In genomic region chr18:44679056-44679911, GRCh38 we compare ENCODE assay signal across 1 cellular context.
TF ChIP-seq lines count a peak whose summit lies in the region.

No MANE protein-coding gene starts in this region.

TF ChIP-seq in HEK293, 187 proteins besides CTCF, POLR2A, EP300 and RAD21 (continued from another document):
- TF ChIP-seq, protein P1, sequence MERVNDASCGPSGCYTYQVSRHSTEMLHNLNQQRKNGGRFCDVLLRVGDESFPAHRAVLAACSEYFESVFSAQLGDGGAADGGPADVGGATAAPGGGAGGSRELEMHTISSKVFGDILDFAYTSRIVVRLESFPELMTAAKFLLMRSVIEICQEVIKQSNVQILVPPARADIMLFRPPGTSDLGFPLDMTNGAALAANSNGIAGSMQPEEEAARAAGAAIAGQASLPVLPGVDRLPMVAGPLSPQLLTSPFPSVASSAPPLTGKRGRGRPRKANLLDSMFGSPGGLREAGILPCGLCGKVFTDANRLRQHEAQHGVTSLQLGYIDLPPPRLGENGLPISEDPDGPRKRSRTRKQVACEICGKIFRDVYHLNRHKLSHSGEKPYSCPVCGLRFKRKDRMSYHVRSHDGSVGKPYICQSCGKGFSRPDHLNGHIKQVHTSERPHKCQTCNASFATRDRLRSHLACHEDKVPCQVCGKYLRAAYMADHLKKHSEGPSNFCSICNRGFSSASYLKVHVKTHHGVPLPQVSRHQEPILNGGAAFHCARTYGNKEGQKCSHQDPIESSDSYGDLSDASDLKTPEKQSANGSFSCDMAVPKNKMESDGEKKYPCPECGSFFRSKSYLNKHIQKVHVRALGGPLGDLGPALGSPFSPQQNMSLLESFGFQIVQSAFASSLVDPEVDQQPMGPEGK (tag by site-specific recombination; IDR thresholded peaks at IDR 0.05), result peak; percentile 79
- TF ChIP-seq YY1 (tag by site-specific recombination; IDR thresholded peaks at IDR 0.05), result 0 out of 2 replicates have a peak, but pooled peaks have one; percentile 14
- 0 out of 2 replicates have a peak, but pooled peaks have one; percentile 18 for TF ChIP-seq MZF1 (tag by site-specific recombination; IDR thresholded peaks at IDR 0.05; ENCODE audit: borderline replicate concordance)
- TF ChIP-seq, protein P2, sequence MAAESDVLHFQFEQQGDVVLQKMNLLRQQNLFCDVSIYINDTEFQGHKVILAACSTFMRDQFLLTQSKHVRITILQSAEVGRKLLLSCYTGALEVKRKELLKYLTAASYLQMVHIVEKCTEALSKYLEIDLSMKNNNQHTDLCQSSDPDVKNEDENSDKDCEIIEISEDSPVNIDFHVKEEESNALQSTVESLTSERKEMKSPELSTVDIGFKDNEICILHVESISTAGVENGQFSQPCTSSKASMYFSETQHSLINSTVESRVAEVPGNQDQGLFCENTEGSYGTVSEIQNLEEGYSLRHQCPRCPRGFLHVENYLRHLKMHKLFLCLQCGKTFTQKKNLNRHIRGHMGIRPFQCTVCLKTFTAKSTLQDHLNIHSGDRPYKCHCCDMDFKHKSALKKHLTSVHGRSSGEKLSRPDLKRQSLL (tag by site-specific recombination; IDR thresholded peaks at IDR 0.05), result peak; percentile 66; the same call in 1 of the 2 replicates
- TF ChIP-seq KLF16 (tag by site-specific recombination; IDR thresholded peaks at IDR 0.05), result no peak
- TF ChIP-seq, protein P3, sequence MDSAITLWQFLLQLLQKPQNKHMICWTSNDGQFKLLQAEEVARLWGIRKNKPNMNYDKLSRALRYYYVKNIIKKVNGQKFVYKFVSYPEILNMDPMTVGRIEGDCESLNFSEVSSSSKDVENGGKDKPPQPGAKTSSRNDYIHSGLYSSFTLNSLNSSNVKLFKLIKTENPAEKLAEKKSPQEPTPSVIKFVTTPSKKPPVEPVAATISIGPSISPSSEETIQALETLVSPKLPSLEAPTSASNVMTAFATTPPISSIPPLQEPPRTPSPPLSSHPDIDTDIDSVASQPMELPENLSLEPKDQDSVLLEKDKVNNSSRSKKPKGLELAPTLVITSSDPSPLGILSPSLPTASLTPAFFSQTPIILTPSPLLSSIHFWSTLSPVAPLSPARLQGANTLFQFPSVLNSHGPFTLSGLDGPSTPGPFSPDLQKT (IDR thresholded peaks at IDR 0.05; ENCODE audit: borderline replicate concordance, low read depth, low read length), result no peak
- 0 out of 2 replicates have a peak, but pooled peaks have one; percentile 24 for TF ChIP-seq KLF17 (tag by site-specific recombination; IDR thresholded peaks at IDR 0.05)
- no peak for TF ChIP-seq EGR2 (tag by site-specific recombination; IDR thresholded peaks at IDR 0.05; ENCODE audit: low read depth)
- TF ChIP-seq KLF1 (tag by site-specific recombination; IDR thresholded peaks at IDR 0.05), result no peak; the same call in 1 of the 2 replicates
- TF ChIP-seq KLF8 (tag by site-specific recombination; IDR thresholded peaks at IDR 0.05), result 0 out of 2 replicates have a peak, but pooled peaks have one; percentile 21
- TF ChIP-seq, protein P4, sequence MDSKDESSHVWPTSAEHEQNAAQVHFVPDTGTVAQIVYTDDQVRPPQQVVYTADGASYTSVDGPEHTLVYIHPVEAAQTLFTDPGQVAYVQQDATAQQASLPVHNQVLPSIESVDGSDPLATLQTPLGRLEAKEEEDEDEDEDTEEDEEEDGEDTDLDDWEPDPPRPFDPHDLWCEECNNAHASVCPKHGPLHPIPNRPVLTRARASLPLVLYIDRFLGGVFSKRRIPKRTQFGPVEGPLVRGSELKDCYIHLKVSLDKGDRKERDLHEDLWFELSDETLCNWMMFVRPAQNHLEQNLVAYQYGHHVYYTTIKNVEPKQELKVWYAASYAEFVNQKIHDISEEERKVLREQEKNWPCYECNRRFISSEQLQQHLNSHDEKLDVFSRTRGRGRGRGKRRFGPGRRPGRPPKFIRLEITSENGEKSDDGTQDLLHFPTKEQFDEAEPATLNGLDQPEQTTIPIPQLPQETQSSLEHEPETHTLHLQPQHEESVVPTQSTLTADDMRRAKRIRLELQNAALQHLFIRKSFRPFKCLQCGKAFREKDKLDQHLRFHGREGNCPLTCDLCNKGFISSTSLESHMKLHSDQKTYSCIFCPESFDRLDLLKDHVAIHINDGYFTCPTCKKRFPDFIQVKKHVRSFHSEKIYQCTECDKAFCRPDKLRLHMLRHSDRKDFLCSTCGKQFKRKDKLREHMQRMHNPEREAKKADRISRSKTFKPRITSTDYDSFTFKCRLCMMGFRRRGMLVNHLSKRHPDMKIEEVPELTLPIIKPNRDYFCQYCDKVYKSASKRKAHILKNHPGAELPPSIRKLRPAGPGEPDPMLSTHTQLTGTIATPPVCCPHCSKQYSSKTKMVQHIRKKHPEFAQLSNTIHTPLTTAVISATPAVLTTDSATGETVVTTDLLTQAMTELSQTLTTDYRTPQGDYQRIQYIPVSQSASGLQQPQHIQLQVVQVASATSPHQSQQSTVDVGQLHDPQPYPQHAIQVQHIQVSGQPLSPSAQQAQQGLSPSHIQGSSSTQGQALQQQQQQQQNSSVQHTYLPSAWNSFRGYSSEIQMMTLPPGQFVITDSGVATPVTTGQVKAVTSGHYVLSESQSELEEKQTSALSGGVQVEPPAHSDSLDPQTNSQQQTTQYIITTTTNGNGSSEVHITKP (tag by site-specific recombination; IDR thresholded peaks at IDR 0.05), result peak; percentile 11; the same call in 1 of the 2 replicates
- no peak for TF ChIP-seq ZNF114 (tag by site-specific recombination; IDR thresholded peaks at IDR 0.05)
- no peak for TF ChIP-seq ZNF513 (tag by site-specific recombination; IDR thresholded peaks at IDR 0.05)
- TF ChIP-seq ZNF501 (tag by site-specific recombination; IDR thresholded peaks at IDR 0.05), result peak; percentile 45; the same call in 1 of the 2 replicates
- peak; percentile 51; the same call in 1 of the 2 replicates for TF ChIP-seq ZNF777 (tag by site-specific recombination; IDR thresholded peaks at IDR 0.05; ENCODE audit: borderline replicate concordance)
- TF ChIP-seq ZBTB10 (tag by site-specific recombination; IDR thresholded peaks at IDR 0.05), result peak; percentile 72
- peak; percentile 22; the same call in 1 of the 2 replicates for TF ChIP-seq KLF9 (tag by site-specific recombination; IDR thresholded peaks at IDR 0.05; ENCODE audit: low read depth)
- no peak for TF ChIP-seq ZNF324 (tag by site-specific recombination; IDR thresholded peaks at IDR 0.05)
- peak; percentile 56 for TF ChIP-seq ZNF341 (tag by site-specific recombination; IDR thresholded peaks at IDR 0.05; ENCODE audit: low read depth)
- TF ChIP-seq, protein P5, sequence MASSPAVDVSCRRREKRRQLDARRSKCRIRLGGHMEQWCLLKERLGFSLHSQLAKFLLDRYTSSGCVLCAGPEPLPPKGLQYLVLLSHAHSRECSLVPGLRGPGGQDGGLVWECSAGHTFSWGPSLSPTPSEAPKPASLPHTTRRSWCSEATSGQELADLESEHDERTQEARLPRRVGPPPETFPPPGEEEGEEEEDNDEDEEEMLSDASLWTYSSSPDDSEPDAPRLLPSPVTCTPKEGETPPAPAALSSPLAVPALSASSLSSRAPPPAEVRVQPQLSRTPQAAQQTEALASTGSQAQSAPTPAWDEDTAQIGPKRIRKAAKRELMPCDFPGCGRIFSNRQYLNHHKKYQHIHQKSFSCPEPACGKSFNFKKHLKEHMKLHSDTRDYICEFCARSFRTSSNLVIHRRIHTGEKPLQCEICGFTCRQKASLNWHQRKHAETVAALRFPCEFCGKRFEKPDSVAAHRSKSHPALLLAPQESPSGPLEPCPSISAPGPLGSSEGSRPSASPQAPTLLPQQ (tag by site-specific recombination; IDR thresholded peaks at IDR 0.05), result no peak; the same call in 1 of the 2 replicates
- no peak for TF ChIP-seq ZNF433 (tag by site-specific recombination; IDR thresholded peaks at IDR 0.05; ENCODE audit: low read depth)
- peak; percentile 7 for TF ChIP-seq ZSCAN30 (tag by site-specific recombination; IDR thresholded peaks at IDR 0.05)
- no peak for TF ChIP-seq ZNF558 (tag by site-specific recombination; IDR thresholded peaks at IDR 0.05)
- 0 out of 2 replicates have a peak, but pooled peaks have one; percentile 33 for TF ChIP-seq ZFP69B (tag by site-specific recombination; IDR thresholded peaks at IDR 0.05)
- peak; percentile 28; the same call in 1 of the 2 replicates for TF ChIP-seq IKZF3 (tag by site-specific recombination; IDR thresholded peaks at IDR 0.05)
- TF ChIP-seq INSM2 (tag by site-specific recombination; IDR thresholded peaks at IDR 0.05), result no peak
- TF ChIP-seq ZBTB8A (tag by site-specific recombination; IDR thresholded peaks at IDR 0.05), result peak; percentile 93
- TF ChIP-seq ZNF76 (tag by site-specific recombination; IDR thresholded peaks at IDR 0.05; ENCODE audit: borderline replicate concordance, low read depth), result peak; percentile 23; the same call in 1 of the 2 replicates
- TF ChIP-seq GLI2 (tag by site-specific recombination; IDR thresholded peaks at IDR 0.05; ENCODE audit: borderline replicate concordance, low read depth), result no peak
- no peak for TF ChIP-seq PRDM1 (tag by site-specific recombination; IDR thresholded peaks at IDR 0.05)
- no peak for TF ChIP-seq ZNF555 (tag by site-specific recombination; conservative IDR thresholded peaks at IDR 0.05)
- peak; percentile 49 for TF ChIP-seq ZNF654 (tag by site-specific recombination; IDR thresholded peaks at IDR 0.05; ENCODE audit: low read depth)
- TF ChIP-seq ZBTB7A (tag by site-specific recombination; IDR thresholded peaks at IDR 0.05; ENCODE audit: low read depth), result 0 out of 2 replicates have a peak, but pooled peaks have one; percentile 31
- peak; percentile 95 for TF ChIP-seq GLIS2 (tag by site-specific recombination; IDR thresholded peaks at IDR 0.05)
- no peak for TF ChIP-seq ZNF280D (tag by site-specific recombination; IDR thresholded peaks at IDR 0.05)
- no peak for TF ChIP-seq ZNF211 (tag by site-specific recombination; IDR thresholded peaks at IDR 0.05; ENCODE audit: low read depth)
- 0 out of 2 replicates have a peak, but pooled peaks have one; percentile 29 for TF ChIP-seq ZNF561 (tag by site-specific recombination; IDR thresholded peaks at IDR 0.05; ENCODE audit: borderline replicate concordance)
